Comparison of ENCODE assay signal across 26 cellular contexts in genomic region chr5:171467107-171467506, GRCh38.
"Had no signal": no experiment of that assay in that cellular context is flagged by ENCODE, and none has a peak within 500 bp of the region (broad histone marks: within the 10 kb centered on the region; RNA-seq: fewer than 3 reads in every experiment).

No MANE protein-coding gene starts in this region.

- H3K36me3 ChIP-seq: stomach, suprapubic skin, thoracic aorta, thyroid gland, tibial artery, tibial nerve, transverse colon, upper lobe of left lung, upper lobe of right lung, uterus, vagina had no signal

- ATAC-seq: stimulated activated effector memory CD8-positive, alpha-beta T cell treated with anti-CD3 and anti-CD28 coated beads, Interleukin-12 subunit alpha, Interleukin-12 subunit beta, amount 100 ng/mL, for 72 hours; stimulated activated memory B cell treated with anti-CD40 and anti-IgM and Interleukin-4, amounts not matched to agents 10 μg/mL and 1 μg/mL and 100 μg/mL, for 72 hours; stimulated activated naive B cell treated with anti-CD40 and anti-IgM and Interleukin-4, amounts not matched to agents 10 μg/mL and 1 μg/mL and 100 μg/mL, for 72 hours; stimulated activated naive CD8-positive, alpha-beta T cell treated with anti-CD3 and anti-CD28 coated beads, Interleukin-15, amount 100 ng/mL, for 72 hours; stimulated activated naive CD8-positive, alpha-beta T cell treated with anti-CD3 and anti-CD28 coated beads, Interleukin-15, Interleukin-2, amounts not matched to agents 100 U/mL and 50 U/mL, for 24 hours; upper lobe of right lung had no signal

- DNase-seq: stimulated activated CD4-positive, alpha-beta T cell treated with anti-CD3 and anti-CD28 coated beads, Interleukin-2, amount 100 ng/mL, for 48 hours; stimulated activated CD4-positive, alpha-beta T cell treated with anti-CD3 and anti-CD28 coated beads, Interleukin-4, amount 100 ng/mL, for 1 hour; stimulated activated CD4-positive, alpha-beta T cell treated with anti-CD3 and anti-CD28 coated beads, Interleukin-4, amount 100 ng/mL, for 24 hours; stimulated activated CD4-positive, alpha-beta T cell treated with anti-CD3 and anti-CD28 coated beads, Interleukin-4, amount 100 ng/mL, for 4 hours; stimulated activated CD8-positive, alpha-beta memory T cell treated with anti-CD3 and anti-CD28 coated beads, Interleukin-4, amount 100 ng/mL, for 48 hours; stimulated activated naive B cell treated with anti-CD40 and anti-IgM and Interleukin-4, amounts not matched to agents 10 μg/mL and 1 μg/mL and 100 μg/mL, for 72 hours; stimulated activated naive CD4-positive, alpha-beta T cell; stimulated activated naive CD4-positive, alpha-beta T cell treated with Interleukin-2 at 50 U/mL for 16 hours; stimulated activated naive CD8-positive, alpha-beta T cell treated with anti-CD3 and anti-CD28 coated beads, Interleukin-15, amount 100 ng/mL, for 72 hours; stimulated activated naive CD8-positive, alpha-beta T cell treated with anti-CD3 and anti-CD28 coated beads, Interleukin-15, Interleukin-2, amounts not matched to agents 100 U/mL and 50 U/mL, for 24 hours; stomach; substantia nigra; testis; thyroid gland; tibial artery; transverse colon; trophoblast cell; upper lobe of left lung; upper lobe of right lung; uterus had no signal

- H3K9me3 ChIP-seq: stomach, suprapubic skin, testis, thoracic aorta, thyroid gland, tibial artery, tibial nerve, transverse colon, upper lobe of left lung, upper lobe of right lung, uterus, vagina had no signal

- H3K4me3 ChIP-seq: stomach, suprapubic skin, testis, thoracic aorta, thyroid gland, tibial artery, tibial nerve, transverse colon, upper lobe of left lung, upper lobe of right lung, uterus, vagina had no signal

- H3K27ac ChIP-seq: stomach, suprapubic skin, testis, thoracic aorta, thyroid gland, tibial artery, tibial nerve, transverse colon, upper lobe of left lung, upper lobe of right lung, uterus, vagina had no signal

- H3K27me3 ChIP-seq: suprapubic skin, testis, thyroid gland, tibial artery, tibial nerve, transverse colon, upper lobe of left lung, upper lobe of right lung, uterus, vagina had no signal

- H3K4me1 ChIP-seq: stomach, suprapubic skin, testis, thyroid gland, tibial artery, tibial nerve, transverse colon, upper lobe of left lung, upper lobe of right lung, uterus, vagina had no signal
